ENCODE assay signal across 22 cellular contexts in genomic region chr1:76264642-76265041, GRCh38.
"Had no signal": no experiment of that assay in that cellular context is flagged by ENCODE, and none has a peak within 500 bp of the region (broad histone marks: within the 10 kb centered on the region; RNA-seq: fewer than 3 reads in every experiment).

No MANE protein-coding gene starts in this region.

- ATAC-seq: effector memory CD8-positive, alpha-beta T cell; esophagus mucosa; gastrocnemius medialis; heart right ventricle; left cardiac atrium; left lung; left ventricle myocardium superior; lower lobe of right lung; mucosa of descending colon; naive thymus-derived CD8-positive, alpha-beta T cell had no signal

- DNase-seq: cortex of kidney; effector CD8-positive, alpha-beta T cell; effector memory CD8-positive, alpha-beta T cell; endodermal cell; erythroblast; esophagus squamous epithelium; foreskin fibroblast; foreskin melanocyte; gastrocnemius medialis; glutamatergic neuron; head of caudate nucleus; heart right ventricle; hippocampal formation; left cardiac atrium; left lung; left ventricle myocardium superior; lower lobe of right lung; mesenchymal stem cell; mucosa of descending colon; naive B cell; naive thymus-derived CD8-positive, alpha-beta T cell had no signal
